ENCODE assay signal across 10 cellular contexts in the genomic region with DNA sequence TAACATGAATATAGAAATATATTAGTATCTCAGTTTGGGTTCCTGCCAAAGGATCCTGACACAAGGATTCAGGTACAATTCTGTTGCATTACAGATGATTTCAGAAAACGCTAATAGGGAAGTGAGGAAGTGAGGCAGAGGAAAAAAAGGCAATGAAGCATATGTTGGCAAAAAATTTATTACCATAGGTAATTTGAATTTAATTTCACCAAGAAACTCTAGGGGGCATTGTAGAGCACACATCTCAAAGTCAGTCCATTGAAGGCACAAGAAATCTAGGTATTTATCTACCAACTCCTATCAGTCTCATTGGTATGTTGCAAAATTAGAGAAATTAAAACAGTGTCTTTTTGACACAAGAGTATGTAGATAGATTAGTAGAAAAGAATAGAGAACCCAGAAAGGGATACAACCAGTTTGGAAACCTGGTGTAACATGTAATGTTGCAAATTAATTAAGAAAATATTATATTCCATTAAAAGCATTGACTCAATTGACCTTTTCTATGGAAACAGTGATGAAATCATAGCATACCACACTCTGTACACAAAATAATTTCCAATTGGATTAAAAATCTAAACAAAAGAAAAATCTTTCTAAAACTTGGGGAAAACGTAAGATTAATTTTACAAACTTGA.
DNase-seq lines count a peak whose midpoint lies in the region; ATAC-seq and TF ChIP-seq lines count a peak whose summit lies in the region.
"Had no signal": no experiment of that assay in that cellular context is flagged by ENCODE, and none has a peak within 500 bp of the region (broad histone marks: within the 10 kb centered on the region; RNA-seq: fewer than 3 reads in every experiment).

No MANE protein-coding gene starts in this region.

- ATAC-seq in HG02759 (IDR thresholded peaks at IDR 0.05; ENCODE audit: unreplicated experiment) = no peak

- TF ChIP-seq CTCF in choroid plexus epithelial cell (conservative IDR thresholded peaks at IDR 0.05; ENCODE audit: low read depth, low read length) (peak; percentile 56), retinal pigment epithelial cell (conservative IDR thresholded peaks at IDR 0.05; ENCODE audit: low read depth, low read length) (peak; percentile 41)

- H3K4me3 ChIP-seq in choroid plexus epithelial cell (ENCODE audit: low read depth, low read length) (no peak overlapping the region), retinal pigment epithelial cell (ENCODE audit: low read length) (no peak overlapping the region)
- H3K4me3 ChIP-seq: SK-N-MC, tibial nerve had no signal

- DNase-seq in SIG-M5 treated with dmso at 0.1 percent for 504 hours (lab: John Stamatoyannopoulos, UW; ENCODE audit: unreplicated experiment) (peak; percentile 5), SIG-M5 (lab: John Stamatoyannopoulos, UW) (no peak), NCI-H2029 treated with DMSO at 0.1 percent for 48 hours (lab: John Stamatoyannopoulos, UW) (peak; percentile 55), choroid plexus epithelial cell (ENCODE audit: low read depth) (peak; percentile 49), retinal pigment epithelial cell (ENCODE audit: low read depth) (no peak), NCI-H187 treated with DMSO at 0.1 percent for 48 hours (lab: John Stamatoyannopoulos, UW) (no peak), superior temporal gyrus (ENCODE audit: extremely low spot score) (no peak)

Comparison
In these comparisons a context has a peak if more than half of its experiments do, and no peak if none do; other contexts are left out.
1. DNase-seq: peak in SIG-M5 treated with dmso at 0.1 percent for 504 hours (single experiment), NCI-H2029 treated with DMSO at 0.1 percent for 48 hours (single experiment) and choroid plexus epithelial cell (single experiment); none in SIG-M5 (single experiment), retinal pigment epithelial cell (single experiment), NCI-H187 treated with DMSO at 0.1 percent for 48 hours (single experiment) and superior temporal gyrus (single experiment).